In genomic region chr11:130069684-130070108, GRCh38 we compare ENCODE assay signal across 8 cellular contexts. TPM values are rescaled to one million over a fixed set of nuclear protein-coding genes. Genes with fewer than 3 reads are reported as not detected.
DNase-seq lines count a peak whose midpoint lies in the region; ATAC-seq and TF ChIP-seq lines count a peak whose summit lies in the region.

Gene APLP2 (plus strand): TSS chr11:130069894. CDS start chr11:130069978, 84 bp downstream.

- peak within 1 kb of the TSS; percentile 84 for H3K4me3 Mint-ChIP-seq in activated T-cell treated with anti-CD3 and anti-CD28 coated beads, Interleukin-2, amount 50 U/mL, for 24 hours

- no peaks in the 10 kb centered on the region for H3K9me3 ChIP-seq in mucosa of stomach (ENCODE audit: control insufficient read depth, low read length)

- no peaks in the 10 kb centered on the region for H3K9me3 Mint-ChIP-seq in activated T-cell treated with anti-CD3 and anti-CD28 coated beads, Interleukin-2, amount 50 U/mL, for 24 hours

- peak within 1 kb of the TSS; percentile 61 for H3K4me3 ChIP-seq in mucosa of stomach (ENCODE audit: low read length)

- TF ChIP-seq POLR2A in erythroblast (IDR thresholded peaks at IDR 0.05; ENCODE audit: low read length): peak; percentile 89

- no peaks in the 10 kb centered on the region for H3K36me3 ChIP-seq in mucosa of stomach (ENCODE audit: control insufficient read depth, insufficient read depth, low read length)

- DNase-seq in DMS79 (lab: John Stamatoyannopoulos, UW) (peak; percentile 99), KG1 (lab: John Stamatoyannopoulos, UW) (peak; percentile 96), erythroblast (lab: John Stamatoyannopoulos, UW) (peak; percentile 98 to 99)
- peak; percentile 94 for DNase-seq in activated T-cell treated with anti-CD3 and anti-CD28 coated beads, Interleukin-2, amount 50 U/mL, for 24 hours
- DNase-seq in stimulated activated CD8-positive, alpha-beta memory T cell treated with anti-CD3 and anti-CD28 coated beads, Interleukin-4, amount 100 ng/mL, for 48 hours: peak; percentile 98

- H3K27me3 Mint-ChIP-seq in activated T-cell treated with anti-CD3 and anti-CD28 coated beads, Interleukin-2, amount 50 U/mL, for 24 hours: peaks cover 3% of the 10 kb centered on the region

- H3K4me1 Mint-ChIP-seq in activated T-cell treated with anti-CD3 and anti-CD28 coated beads, Interleukin-2, amount 50 U/mL, for 24 hours (ENCODE audit: low read depth): peaks cover 28% of the 10 kb centered on the region

- H3K36me3 Mint-ChIP-seq in activated T-cell treated with anti-CD3 and anti-CD28 coated beads, Interleukin-2, amount 50 U/mL, for 24 hours (ENCODE audit: low read depth): no peaks in the 10 kb centered on the region

- H3K27ac Mint-ChIP-seq in activated T-cell treated with anti-CD3 and anti-CD28 coated beads, Interleukin-2, amount 50 U/mL, for 24 hours: peak within 1 kb of the TSS; percentile 94

- H3K4me1 ChIP-seq in mucosa of stomach (ENCODE audit: control insufficient read depth, insufficient read depth, low read length): peaks cover 25% of the 10 kb centered on the region

- peak within 1 kb of the TSS; percentile 83 for H3K9ac ChIP-seq in mucosa of stomach (ENCODE audit: low read length)

- no peaks in the 10 kb centered on the region for H3K27me3 ChIP-seq in mucosa of stomach (ENCODE audit: control insufficient read depth, insufficient read depth, low read length)

- peak; percentile 98 for ATAC-seq in GM21737 (IDR thresholded peaks at IDR 0.05; ENCODE audit: unreplicated experiment)

TF ChIP-seq in PFSK-1, 5 proteins besides CTCF, POLR2A, EP300 and RAD21:
- TF ChIP-seq TAF1 (IDR thresholded peaks at IDR 0.05; ENCODE audit: borderline replicate concordance, insufficient read depth, low read length): peak; percentile 99
- peak; percentile 40 to 65; a peak in 1 of 4 replicates for TF ChIP-seq REST (IDR thresholded peaks at IDR 0.05; ENCODE audit: insufficient read depth in 1 of 2, low read depth in 2 of 2, low read length in 2 of 2)
- TF ChIP-seq FOXP2 (optimal IDR thresholded peaks at IDR 0.05; ENCODE audit: borderline replicate concordance, extremely low read depth, extremely low read length, insufficient read depth): peak; percentile 9
- peak; percentile 75; the same call in 1 of the 2 replicates for TF ChIP-seq SIN3A (IDR thresholded peaks at IDR 0.05; ENCODE audit: borderline replicate concordance, insufficient read depth, low read length)
- TF ChIP-seq POLR2AphosphoS5 (IDR thresholded peaks at IDR 0.05; ENCODE audit: low read depth, low read length): peak; percentile 93

RNA-seq across cellular contexts. Expression of gene APLP2, which starts in this region (rescaled TPM):
- polyA plus RNA-seq in PFSK-1 (2012; ENCODE audit: insufficient read length, low read depth): 165 TPM

Comparison
In these comparisons a context has a peak if more than half of its experiments do, and no peak if none do; other contexts are left out.
1. Peak in every context shown above with its lines: DNase-seq, ATAC-seq and H3K4me3 ChIP-seq.